1 cellular context compared by ENCODE assay signal in genomic region chrX:14029039-14029424, GRCh38.
TF ChIP-seq lines count a peak whose summit lies in the region.

No MANE protein-coding gene starts in this region.

TF ChIP-seq in HEK293, 187 proteins besides CTCF, POLR2A, EP300 and RAD21 (continued from another document):
- TF ChIP-seq ZNF639 (tag by site-specific recombination; IDR thresholded peaks at IDR 0.05): no peak
- no peak for TF ChIP-seq ZNF513 (tag by site-specific recombination; IDR thresholded peaks at IDR 0.05)
- TF ChIP-seq MYNN (tag by site-specific recombination; IDR thresholded peaks at IDR 0.05; ENCODE audit: borderline replicate concordance): no peak
- TF ChIP-seq ZNF555 (tag by site-specific recombination; conservative IDR thresholded peaks at IDR 0.05): no peak
- peak; percentile 38; the same call in 1 of the 2 replicates for TF ChIP-seq PRDM6 (tag by site-specific recombination; IDR thresholded peaks at IDR 0.05)
- TF ChIP-seq ZNF302 (tag by site-specific recombination; IDR thresholded peaks at IDR 0.05; ENCODE audit: low read depth): no peak
- no peak for TF ChIP-seq ZNF501 (tag by site-specific recombination; IDR thresholded peaks at IDR 0.05)
- TF ChIP-seq SP7 (tag by site-specific recombination; IDR thresholded peaks at IDR 0.05): no peak
- TF ChIP-seq EGR2 (tag by site-specific recombination; IDR thresholded peaks at IDR 0.05; ENCODE audit: low read depth): peak; percentile 71
- TF ChIP-seq ZNF843 (tag by site-specific recombination; IDR thresholded peaks at IDR 0.05): no peak; the same call in 1 of the 2 replicates
- TF ChIP-seq REST (tag by site-specific recombination; IDR thresholded peaks at IDR 0.05): no peak
- no peak for TF ChIP-seq ZNF596 (tag by site-specific recombination; IDR thresholded peaks at IDR 0.05)
- TF ChIP-seq SP2 (tag by site-specific recombination; IDR thresholded peaks at IDR 0.05): no peak
- TF ChIP-seq ZFP3 (tag by site-specific recombination; IDR thresholded peaks at IDR 0.05; ENCODE audit: low read depth): no peak
- TF ChIP-seq OSR2 (tag by site-specific recombination; IDR thresholded peaks at IDR 0.05): no peak
- TF ChIP-seq ZEB2 (tag by site-specific recombination; IDR thresholded peaks at IDR 0.05): no peak
- no peak for TF ChIP-seq SETDB1 (IDR thresholded peaks at IDR 0.05; ENCODE audit: insufficient read length, low read length)
- TF ChIP-seq BCL6B (tag by site-specific recombination; IDR thresholded peaks at IDR 0.05): no peak
- TF ChIP-seq ZNF677 (tag by site-specific recombination; IDR thresholded peaks at IDR 0.05): no peak
- TF ChIP-seq ZNF16 (tag by site-specific recombination; IDR thresholded peaks at IDR 0.05; ENCODE audit: low read depth): no peak
- no peak for TF ChIP-seq ZNF561 (tag by site-specific recombination; IDR thresholded peaks at IDR 0.05; ENCODE audit: borderline replicate concordance)
- TF ChIP-seq ZNF157 (tag by site-specific recombination; IDR thresholded peaks at IDR 0.05): no peak
- no peak for TF ChIP-seq YY2 (tag by site-specific recombination; IDR thresholded peaks at IDR 0.05)
- TF ChIP-seq GLI2 (tag by site-specific recombination; IDR thresholded peaks at IDR 0.05; ENCODE audit: borderline replicate concordance, low read depth): no peak
- peak; percentile 65 for TF ChIP-seq ZFHX2 (tag by site-specific recombination; conservative IDR thresholded peaks at IDR 0.05)
- TF ChIP-seq ZNF585B (tag by site-specific recombination; IDR thresholded peaks at IDR 0.05): no peak
- TF ChIP-seq ZNF114 (tag by site-specific recombination; IDR thresholded peaks at IDR 0.05): no peak
- 0 out of 2 replicates have a peak, but pooled peaks have one; percentile 5 for TF ChIP-seq ZNF654 (tag by site-specific recombination; IDR thresholded peaks at IDR 0.05; ENCODE audit: low read depth)
- TF ChIP-seq ZBTB21 (tag by site-specific recombination; IDR thresholded peaks at IDR 0.05): no peak
- TF ChIP-seq SCRT2 (tag by site-specific recombination; IDR thresholded peaks at IDR 0.05): no peak
- TF ChIP-seq ZSCAN23 (tag by site-specific recombination; IDR thresholded peaks at IDR 0.05): no peak
- TF ChIP-seq ZNF121 (tag by site-specific recombination; IDR thresholded peaks at IDR 0.05): no peak
- TF ChIP-seq ELK4 (IDR thresholded peaks at IDR 0.05; ENCODE audit: borderline replicate concordance, low read depth, low read length): no peak
- peak; percentile 79 for TF ChIP-seq GLIS1 (tag by site-specific recombination; IDR thresholded peaks at IDR 0.05)
- TF ChIP-seq ZBTB44 (tag by site-specific recombination; IDR thresholded peaks at IDR 0.05): no peak
- no peak for TF ChIP-seq ZNF416 (tag by site-specific recombination; IDR thresholded peaks at IDR 0.05)
